In genomic region chr6:150622476-150622875, GRCh38 we compare ENCODE assay signal across 17 cellular contexts. TPM values are rescaled to one million over a fixed set of nuclear protein-coding genes. Genes with fewer than 3 reads are reported as not detected.
DNase-seq lines count a peak whose midpoint lies in the region; ATAC-seq and TF ChIP-seq lines count a peak whose summit lies in the region.
"Had no signal": no experiment of that assay in that cellular context is flagged by ENCODE, and none has a peak within 500 bp of the region (broad histone marks: within the 10 kb centered on the region; RNA-seq: fewer than 3 reads in every experiment).

No MANE protein-coding gene starts in this region.

- peaks cover 24% of the 10 kb centered on the region for H3K4me1 ChIP-seq in BLaER1
- peaks cover 33% of the 10 kb centered on the region for H3K4me1 ChIP-seq in parathyroid adenoma
- no peaks in the 10 kb centered on the region for H3K4me1 ChIP-seq in mesendoderm (ENCODE audit: control insufficient read depth, low read depth, low read length)

- no peak overlapping the region for H3K23ac ChIP-seq in mesendoderm (ENCODE audit: low read length)

- H3K79me1 ChIP-seq in mesendoderm (ENCODE audit: low read length): no peaks in the 10 kb centered on the region

- H3K79me2 ChIP-seq in parathyroid adenoma (peaks cover 75% of the 10 kb centered on the region), mesendoderm (ENCODE audit: control insufficient read depth, insufficient read depth, low read length) (no peaks in the 10 kb centered on the region)

- H2BK120ac ChIP-seq in mesendoderm (ENCODE audit: low read depth, low read length): no peak overlapping the region

- no peak overlapping the region for H2BK15ac ChIP-seq in mesendoderm (replicated peaks; ENCODE audit: low read depth)

- no peaks in the 10 kb centered on the region for H4K20me1 ChIP-seq in BLaER1

- no peak overlapping the region for H3K4ac ChIP-seq in mesendoderm (ENCODE audit: low read depth, low read length)

- TF ChIP-seq CTCF in activated B cell treated with CpG ODN at 0.5 μM for 24 hours (IDR thresholded peaks at IDR 0.05): no peak
- TF ChIP-seq CTCF in parathyroid adenoma (IDR thresholded peaks at IDR 0.05): no peak

- peak overlapping the region; percentile 35 for H3K4me2 ChIP-seq in BLaER1
- peak overlapping the region; percentile 3 for H3K4me2 ChIP-seq in parathyroid adenoma (ENCODE audit: low read length)
- H3K4me2 ChIP-seq in mesendoderm (ENCODE audit: low read length): no peak overlapping the region

- H3K9ac ChIP-seq in BLaER1 (no peak overlapping the region), parathyroid adenoma (no peak overlapping the region), mesendoderm (ENCODE audit: low read length) (no peak overlapping the region)

- H3K56ac ChIP-seq in mesendoderm (ENCODE audit: low read length): no peak overlapping the region

- H3K4me1 Mint-ChIP-seq in activated B cell treated with CpG ODN at 0.5 μM for 24 hours: peaks cover 96% of the 10 kb centered on the region

- no peak overlapping the region for H4K8ac ChIP-seq in mesendoderm (ENCODE audit: low read depth, low read length)

- H2AFZ ChIP-seq in parathyroid adenoma: no peak overlapping the region

- H3K27me3 ChIP-seq in BLaER1 (no peaks in the 10 kb centered on the region), parathyroid adenoma (ENCODE audit: control insufficient read depth, insufficient read depth, low read length) (no peaks in the 10 kb centered on the region), mesendoderm (ENCODE audit: insufficient read depth, low read length, poor library complexity) (no peaks in the 10 kb centered on the region)
- H3K27me3 ChIP-seq: MG63, Peyer's patch had no signal

- H2BK5ac ChIP-seq in mesendoderm (ENCODE audit: low read length): no peak overlapping the region

- H3K4me3 Mint-ChIP-seq in activated B cell treated with CpG ODN at 0.5 μM for 24 hours: peak overlapping the region; percentile 19

- peaks cover 34% of the 10 kb centered on the region for H3K36me3 Mint-ChIP-seq in activated B cell treated with CpG ODN at 0.5 μM for 24 hours (ENCODE audit: low read depth)

- POLR2A ChIA-PET in activated B cell treated with CpG ODN at 0.5 μM for 24 hours (lab: Charles Lee): interaction anchor here (0.6 to 10.9 kb wide), 17 partner anchors 8 to 304 kb away, joined by 3 to 445 read pairs (median 5); partner anchors contain the start of gene PLEKHG1

- CTCF ChIA-PET in activated B cell treated with CpG ODN at 0.5 μM for 24 hours (lab: Charles Lee): interaction anchor here (0.7 to 3.4 kb wide), 5 partner anchors 10 to 204 kb away, joined by 3 to 22 read pairs (median 5); partner anchors contain the start of gene PLEKHG1

- no peak overlapping the region for H3K18ac ChIP-seq in mesendoderm (ENCODE audit: low read length)

- DNase-seq in activated B cell treated with CpG ODN at 0.5 μM for 24 hours (no peak), NCI-H748 treated with DMSO at 0.1 percent for 48 hours (lab: John Stamatoyannopoulos, UW) (no peak), mesendoderm (no peak)
- no peak for DNase-seq in effector CD4-positive, alpha-beta T cell
- DNase-seq: C1 segment of cervical spinal cord, Caco-2, GOT3, MG63, NCI-H446 treated with DMSO at 0.1 percent for 48 hours, Right ventricle myocardium superior had no signal

- no CpG with 5 or more reads among the region's 4 CpGs for WGBS in mesendoderm (ENCODE audit: extremely low coverage, insufficient coverage, low lambda C conversion rate)

- no peak overlapping the region for H4K5ac ChIP-seq in mesendoderm (ENCODE audit: low read length)

- no peak overlapping the region for H2AK5ac ChIP-seq in mesendoderm (ENCODE audit: low read length)

- peak overlapping the region; percentile 94 for H3K27ac Mint-ChIP-seq in activated B cell treated with CpG ODN at 0.5 μM for 24 hours

- H3K27ac ChIP-seq in BLaER1: no peak overlapping the region; the same call in 1 of the 2 replicates
- H3K27ac ChIP-seq in parathyroid adenoma: no peak overlapping the region
- no peak overlapping the region for H3K27ac ChIP-seq in mesendoderm (ENCODE audit: low read depth, low read length)
- H3K27ac ChIP-seq: HL-60 had no signal

- peak; percentile 0 for ATAC-seq in GM18909 (IDR thresholded peaks at IDR 0.05; ENCODE audit: poor library complexity, unreplicated experiment)
- ATAC-seq in activated B cell treated with CpG ODN at 0.5 μM for 24 hours (ENCODE audit: low read depth): no peak
- no peak for ATAC-seq in GM21367 (IDR thresholded peaks at IDR 0.05; ENCODE audit: unreplicated experiment)
- ATAC-seq: SK-N-SH treated with all-trans-retinoic acid at 6 μM for 48 hours had no signal

- peaks cover 12% of the 10 kb centered on the region for H3K9me3 ChIP-seq in BLaER1
- no peaks in the 10 kb centered on the region for H3K9me3 ChIP-seq in parathyroid adenoma (ENCODE audit: control insufficient read depth, low read length)
- H3K9me3 ChIP-seq: Caco-2, MG63, Peyer's patch had no signal

- H3K36me3 ChIP-seq in BLaER1 (no peaks in the 10 kb centered on the region), parathyroid adenoma (ENCODE audit: control insufficient read depth, insufficient read depth, low read length) (no peaks in the 10 kb centered on the region), mesendoderm (ENCODE audit: control insufficient read depth, insufficient read depth, low read length) (no peaks in the 10 kb centered on the region)
- H3K36me3 ChIP-seq: MG63, Peyer's patch had no signal

- intact Hi-C loops in activated B cell treated with CpG ODN at 0.5 μM for 24 hours (cut with micrococcal nuclease): loop anchor here (1.0 to 5.0 kb wide), 5 partner anchors 8 to 685 kb away; no protein-coding TSS in a partner anchor

- H3K9me3 Mint-ChIP-seq in activated B cell treated with CpG ODN at 0.5 μM for 24 hours: no peaks in the 10 kb centered on the region

- H3K27me3 Mint-ChIP-seq in activated B cell treated with CpG ODN at 0.5 μM for 24 hours: no peaks in the 10 kb centered on the region

- H3K4me3 ChIP-seq in BLaER1 (no peak overlapping the region), parathyroid adenoma (ENCODE audit: low read depth, low read length) (no peak overlapping the region), mesendoderm (ENCODE audit: low read length) (no peak overlapping the region)
- H3K4me3 ChIP-seq: MG63, Peyer's patch had no signal

RNA-seq across cellular contexts. Expression of gene PLEKHG1, which starts 22.8 kb away (rescaled TPM):
- total RNA-seq in activated B cell treated with CpG ODN at 0.5 μM for 24 hours: 199 and 219 TPM in 2 replicates
- polyA plus RNA-seq in mesendoderm (2013, experiment 1 of 2): 0.29 TPM
- 0.34 TPM for polyA plus RNA-seq in mesendoderm (2013, experiment 2 of 2)
